Comparison of ENCODE assay signal across 6 cellular contexts in genomic region chr2:203191026-203191425, GRCh38. TPM values are rescaled to one million over a fixed set of nuclear protein-coding genes. Genes with fewer than 3 reads are reported as not detected.
A peak's percentile ranks its signal among the peaks of the same experiment; 100 is the strongest.
DNase-seq lines count a peak whose midpoint lies in the region; ATAC-seq, FAIRE-seq and TF ChIP-seq lines count a peak whose summit lies in the region.
"Not testable (repeated sequence)": the region's sequence is repeated elsewhere in the genome, so short reads cannot be mapped to it uniquely, and the experiment has no call there.

No MANE protein-coding gene starts in this region.

- DNase-seq in activated naive CD8-positive, alpha-beta T cell treated with anti-CD3 and anti-CD28 coated beads for 36 hours; chondrocyte (ENCODE audit: low spot score); HepG2 (ENCODE audit: low spot score); pancreas: not testable (repeated sequence)

- H3K4me3 ChIP-seq in HEK293 (ENCODE audit: low read depth, low read length); HepG2 (replicated peaks in 1 of 3; ENCODE audit: insufficient read depth in 1 of 3, low read depth in 2 of 3, low read length in 3 of 3); pancreas: not testable (repeated sequence)

- not testable (repeated sequence) for ATAC-seq in HepG2, pancreas

- not testable (repeated sequence) for TF ChIP-seq RAD21 in HepG2 (CRISPR knock-in tag; IDR thresholded peaks at IDR 0.05)

- not testable (repeated sequence) for H3K9ac ChIP-seq in HepG2 (ENCODE audit: insufficient read depth, low read depth, low read length)

- not testable (repeated sequence) for H3K4me1 ChIP-seq in HEK293 (ENCODE audit: control insufficient read depth, insufficient read depth, low read length); HepG2 (ENCODE audit: insufficient read depth, low read length); pancreas

- WGBS in HepG2 (ENCODE audit: low lambda C conversion rate): 95% methylated on average over 6 of the region's 6 CpGs
- 94 to 95% methylated on average over 6 of the region's 6 CpGs for WGBS in pancreas, 2 donors

- H3K27me3 Mint-ChIP-seq in activated naive CD8-positive, alpha-beta T cell treated with anti-CD3 and anti-CD28 coated beads for 36 hours; chondrocyte (ENCODE audit: low read depth): not testable (repeated sequence)

- TF ChIP-seq EP300 in HepG2 (IDR thresholded peaks at IDR 0.05; ENCODE audit: low read depth in 2 of 2, low read length in 2 of 2); HepG2 (CRISPR knock-in tag; IDR thresholded peaks at IDR 0.05; ENCODE audit: borderline replicate concordance): not testable (repeated sequence)

- H2AFZ ChIP-seq in HepG2 (ENCODE audit: low read length): not testable (repeated sequence)

- POLR2A ChIA-PET in HEK293 (lab: Yijun Ruan, JAX); HepG2 (lab: Yijun Ruan, JAX): not testable (repeated sequence)

- not testable (repeated sequence) for H3K36me3 Mint-ChIP-seq in activated naive CD8-positive, alpha-beta T cell treated with anti-CD3 and anti-CD28 coated beads for 36 hours
- peaks cover 28% of the 10 kb centered on the region for H3K36me3 Mint-ChIP-seq in chondrocyte (ENCODE audit: low read depth)

- not testable (repeated sequence) for H3K27me3 ChIP-seq in HepG2 (ENCODE audit: control insufficient read depth in 1 of 2, insufficient read depth in 2 of 2, low read length in 2 of 2); pancreas

- not testable (repeated sequence) for H3K4me3 Mint-ChIP-seq in activated naive CD8-positive, alpha-beta T cell treated with anti-CD3 and anti-CD28 coated beads for 36 hours; chondrocyte (ENCODE audit: unreplicated experiment)

- not testable (repeated sequence) for H3K4me2 ChIP-seq in HepG2 (ENCODE audit: low read depth, low read length)

- not testable (repeated sequence) for H3K27ac ChIP-seq in HEK293 (ENCODE audit: extremely low read depth, low read depth, low read length); HepG2 (ENCODE audit: extremely low read length, insufficient read depth, low read length); pancreas

- intact Hi-C loops in HepG2 (cut with micrococcal nuclease; ENCODE audit: unreplicated experiment); pancreas (cut with DNase I): not testable (repeated sequence)

- FAIRE-seq in endometrium (lab: Jason Lieb, UNC) (peak; percentile 78), pancreas (lab: Jason Lieb, UNC) (peak; percentile 13)
- not testable (repeated sequence) for FAIRE-seq in HepG2 (lab: Jason Lieb, UNC)

- not testable (repeated sequence) for H3K9me3 Mint-ChIP-seq in activated naive CD8-positive, alpha-beta T cell treated with anti-CD3 and anti-CD28 coated beads for 36 hours; chondrocyte (ENCODE audit: low read depth)

- H3K4me1 Mint-ChIP-seq in activated naive CD8-positive, alpha-beta T cell treated with anti-CD3 and anti-CD28 coated beads for 36 hours; chondrocyte (ENCODE audit: low read depth): not testable (repeated sequence)

- not testable (repeated sequence) for H4K20me1 ChIP-seq in HepG2 (ENCODE audit: insufficient read depth, low read length)

- H3K9me3 ChIP-seq in HEK293 (ENCODE audit: control insufficient read depth, insufficient read depth, low read depth, low read length); HepG2 (ENCODE audit: low read length); pancreas: not testable (repeated sequence)

- TF ChIP-seq POLR2A in HepG2 (IDR thresholded peaks at IDR 0.05; ENCODE audit: insufficient read depth in 1 of 2, low read depth in 2 of 2, low read length in 2 of 2): not testable (repeated sequence)

- H3K27ac Mint-ChIP-seq in activated naive CD8-positive, alpha-beta T cell treated with anti-CD3 and anti-CD28 coated beads for 36 hours: peak overlapping the region; percentile 25
- peak overlapping the region; percentile 32 for H3K27ac Mint-ChIP-seq in chondrocyte (ENCODE audit: unreplicated experiment)

- peaks cover 8 to 29% of the 10 kb centered on the region in 2 experiments for H3K36me3 ChIP-seq in HEK293 (ENCODE audit: control insufficient read depth in 2 of 2, insufficient read depth in 1 of 2, low read length in 2 of 2)
- not testable (repeated sequence) for H3K36me3 ChIP-seq in HepG2 (replicated peaks in 1 of 2; ENCODE audit: control insufficient read depth in 1 of 2, insufficient read depth in 2 of 2, low read length in 2 of 2)
- peaks cover 0 to 16% (median 6%) of the 10 kb centered on the region in 3 donors for H3K36me3 ChIP-seq in pancreas

- BruUV-seq in HepG2 (replicated peaks; lab: Mats Ljungman, UMichigan): not testable (repeated sequence)

- CTCF ChIA-PET in HEK293 (lab: Yijun Ruan, JAX); HepG2 (lab: Yijun Ruan, JAX; ENCODE audit: low intra/inter-chr PET ratio, low total read pairs): not testable (repeated sequence)

- TF ChIP-seq CTCF in HEK293 (tag by site-specific recombination; IDR thresholded peaks at IDR 0.05); chondrocyte (IDR thresholded peaks at IDR 0.05); HepG2 (CRISPR knock-in tag; IDR thresholded peaks at IDR 0.05); pancreas (IDR thresholded peaks at IDR 0.05): not testable (repeated sequence)

- H3K79me2 ChIP-seq in HepG2 (ENCODE audit: insufficient read depth, low read length): not testable (repeated sequence)

- in situ Hi-C loops in HepG2 (cut with HindIII; ENCODE audit: extremely low pct_ligation_motif_present, low pct_unique_long_range_greater_than_20kb): not testable (repeated sequence)

TF ChIP-seq in HEK293, 187 proteins besides CTCF, POLR2A, EP300 and RAD21:
- TF ChIP-seq ZNF629 (tag by site-specific recombination; IDR thresholded peaks at IDR 0.05): peak; percentile 46; the same call in 1 of the 2 replicates
- peak; percentile 55; the same call in 1 of the 2 replicates for TF ChIP-seq ZBTB21 (tag by site-specific recombination; IDR thresholded peaks at IDR 0.05)
TF ChIP-seq in HEK293: peak in this region for 2; not testable (repeated sequence) for 185.

TF ChIP-seq in HepG2, 621 proteins besides CTCF, POLR2A, EP300 and RAD21:
- peak; percentile 73 for TF ChIP-seq CREB1 (IDR thresholded peaks at IDR 0.05)
- not testable (repeated sequence) for TF ChIP-seq CREB1, ATF7 (CRISPR knock-in tag; IDR thresholded peaks at IDR 0.05)
- peak; percentile 82 for TF ChIP-seq ATF7 (IDR thresholded peaks at IDR 0.05)
TF ChIP-seq in HepG2: peak in this region for 2; not testable (repeated sequence) for 619.

RNA-seq across cellular contexts. Expression of gene CYP20A1, which starts 47.8 kb away (rescaled TPM):
- total RNA-seq in activated naive CD8-positive, alpha-beta T cell treated with anti-CD3 and anti-CD28 coated beads for 36 hours: 10 to 100 TPM; 19.8 to 20.6 TPM
- total RNA-seq in chondrocyte: 25.7 to 33.0 TPM (median 30.7 TPM) in 3 replicates
- 32.8 and 35.3 TPM in 2 replicates for total RNA-seq in HepG2 (2016; rRNA removed; fragmentation: Illumina TruSeq; extraction: Trizol)
- 12.6 and 13.4 TPM in 2 replicates for total RNA-seq in HepG2 (2016; cell fraction: cytosol; rRNA removed; fragmentation: Illumina TruSeq; extraction: Trizol; ENCODE audit: low read depth)
- 28.8 and 36.5 TPM in 2 replicates for total RNA-seq in HepG2 (2016; cell fraction: insoluble cytoplasmic fraction; rRNA removed; fragmentation: Illumina TruSeq; extraction: Trizol)
- total RNA-seq in HepG2 (2016; cell fraction: membrane; rRNA removed; fragmentation: Illumina TruSeq; extraction: Trizol): 19.8 and 22.5 TPM in 2 replicates
- 28.0 and 28.3 TPM in 2 replicates for total RNA-seq in HepG2 (2016; cell fraction: nucleus; rRNA removed; fragmentation: Illumina TruSeq; extraction: Trizol)
- 7.6 and 9.6 TPM in 2 replicates for polyA plus RNA-seq in HepG2 (2011; rRNA removed)
- polyA plus RNA-seq in HepG2 (2011; cell fraction: cytosol; rRNA removed): 6.6 and 9.6 TPM in 2 replicates
- 3.7 and 4.4 TPM in 2 replicates for polyA plus RNA-seq in HepG2 (2011; cell fraction: nucleus; rRNA removed)
- polyA plus RNA-seq in HepG2 (2012): 9.4 and 11.9 TPM in 2 replicates
- 11.9 and 13.6 TPM in 2 replicates for polyA plus RNA-seq in HepG2 (2016; cell fraction: cytosol; fragmentation: Illumina TruSeq; extraction: Trizol; ENCODE audit: low read depth)
- 17.9 and 18.6 TPM in 2 replicates for polyA plus RNA-seq in HepG2 (2016; cell fraction: insoluble cytoplasmic fraction; fragmentation: Illumina TruSeq; extraction: Trizol; ENCODE audit: low read depth)
- 14.9 and 16.7 TPM in 2 replicates for polyA plus RNA-seq in HepG2 (2016; cell fraction: membrane; fragmentation: Illumina TruSeq; extraction: Trizol; ENCODE audit: low read depth)
- 20.4 and 20.5 TPM in 2 replicates for polyA plus RNA-seq in HepG2 (2016; cell fraction: nucleus; fragmentation: Illumina TruSeq; extraction: Trizol; ENCODE audit: insufficient read depth, low read depth)
- polyA minus RNA-seq in HepG2 (2011; rRNA and poly(A)+ RNA removed; ENCODE audit: low replicate concordance): 4.8 and 6.6 TPM in 2 replicates
- polyA minus RNA-seq in HepG2 (2011; cell fraction: cytosol; rRNA and poly(A)+ RNA removed): 15.3 and 18.0 TPM in 2 replicates
- polyA minus RNA-seq in HepG2 (2011; cell fraction: nucleus; rRNA and poly(A)+ RNA removed): 20.6 TPM in 2 replicates
- total RNA-seq in pancreas: 10 to 100 TPM; 11.8 to 19.7 (median 17.0) TPM
- polyA plus RNA-seq in pancreas: 1 to 10 TPM; 5.9 to 6.2 TPM
